ENCODE assay signal across 1 cellular context in the genomic region with DNA sequence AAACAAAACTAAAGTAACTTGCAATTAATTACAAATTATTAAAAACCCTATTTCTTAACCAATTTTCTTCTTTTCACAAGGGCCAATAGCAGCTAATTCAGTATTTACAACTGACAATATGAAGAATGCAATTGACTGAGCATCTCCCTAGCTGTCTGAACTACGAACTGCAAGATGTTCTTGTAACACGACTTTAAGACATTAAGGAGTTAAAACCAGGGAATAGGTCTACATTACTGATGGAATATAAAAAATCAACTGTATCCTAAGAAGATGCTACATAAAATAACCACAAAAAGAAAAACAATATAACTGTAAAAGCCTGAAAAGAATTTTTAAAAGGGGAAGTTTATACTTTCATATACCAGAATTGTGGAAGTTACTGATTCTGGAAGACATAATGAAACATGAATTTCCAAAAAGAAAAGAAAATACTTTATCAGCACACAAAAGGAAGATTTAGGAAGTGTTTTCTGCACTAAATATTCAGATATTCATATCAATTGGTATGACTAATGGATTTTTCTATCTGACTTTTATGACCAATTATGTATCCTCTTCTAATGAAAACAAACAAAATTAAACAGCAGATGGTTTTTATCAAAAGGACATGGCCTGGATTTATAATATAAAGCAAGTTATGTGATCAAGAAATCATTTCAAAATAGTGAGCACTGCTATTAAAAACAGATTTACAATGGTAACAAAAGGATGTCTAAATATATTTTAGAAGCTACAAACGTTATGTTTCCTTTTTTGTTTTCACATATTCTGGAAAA.
TF ChIP-seq lines count a peak whose summit lies in the region.

No MANE protein-coding gene starts in this region.

TF ChIP-seq in GM23338, 12 proteins besides CTCF, POLR2A, EP300 and RAD21 (continued from another document):
- TF ChIP-seq, protein P1, sequence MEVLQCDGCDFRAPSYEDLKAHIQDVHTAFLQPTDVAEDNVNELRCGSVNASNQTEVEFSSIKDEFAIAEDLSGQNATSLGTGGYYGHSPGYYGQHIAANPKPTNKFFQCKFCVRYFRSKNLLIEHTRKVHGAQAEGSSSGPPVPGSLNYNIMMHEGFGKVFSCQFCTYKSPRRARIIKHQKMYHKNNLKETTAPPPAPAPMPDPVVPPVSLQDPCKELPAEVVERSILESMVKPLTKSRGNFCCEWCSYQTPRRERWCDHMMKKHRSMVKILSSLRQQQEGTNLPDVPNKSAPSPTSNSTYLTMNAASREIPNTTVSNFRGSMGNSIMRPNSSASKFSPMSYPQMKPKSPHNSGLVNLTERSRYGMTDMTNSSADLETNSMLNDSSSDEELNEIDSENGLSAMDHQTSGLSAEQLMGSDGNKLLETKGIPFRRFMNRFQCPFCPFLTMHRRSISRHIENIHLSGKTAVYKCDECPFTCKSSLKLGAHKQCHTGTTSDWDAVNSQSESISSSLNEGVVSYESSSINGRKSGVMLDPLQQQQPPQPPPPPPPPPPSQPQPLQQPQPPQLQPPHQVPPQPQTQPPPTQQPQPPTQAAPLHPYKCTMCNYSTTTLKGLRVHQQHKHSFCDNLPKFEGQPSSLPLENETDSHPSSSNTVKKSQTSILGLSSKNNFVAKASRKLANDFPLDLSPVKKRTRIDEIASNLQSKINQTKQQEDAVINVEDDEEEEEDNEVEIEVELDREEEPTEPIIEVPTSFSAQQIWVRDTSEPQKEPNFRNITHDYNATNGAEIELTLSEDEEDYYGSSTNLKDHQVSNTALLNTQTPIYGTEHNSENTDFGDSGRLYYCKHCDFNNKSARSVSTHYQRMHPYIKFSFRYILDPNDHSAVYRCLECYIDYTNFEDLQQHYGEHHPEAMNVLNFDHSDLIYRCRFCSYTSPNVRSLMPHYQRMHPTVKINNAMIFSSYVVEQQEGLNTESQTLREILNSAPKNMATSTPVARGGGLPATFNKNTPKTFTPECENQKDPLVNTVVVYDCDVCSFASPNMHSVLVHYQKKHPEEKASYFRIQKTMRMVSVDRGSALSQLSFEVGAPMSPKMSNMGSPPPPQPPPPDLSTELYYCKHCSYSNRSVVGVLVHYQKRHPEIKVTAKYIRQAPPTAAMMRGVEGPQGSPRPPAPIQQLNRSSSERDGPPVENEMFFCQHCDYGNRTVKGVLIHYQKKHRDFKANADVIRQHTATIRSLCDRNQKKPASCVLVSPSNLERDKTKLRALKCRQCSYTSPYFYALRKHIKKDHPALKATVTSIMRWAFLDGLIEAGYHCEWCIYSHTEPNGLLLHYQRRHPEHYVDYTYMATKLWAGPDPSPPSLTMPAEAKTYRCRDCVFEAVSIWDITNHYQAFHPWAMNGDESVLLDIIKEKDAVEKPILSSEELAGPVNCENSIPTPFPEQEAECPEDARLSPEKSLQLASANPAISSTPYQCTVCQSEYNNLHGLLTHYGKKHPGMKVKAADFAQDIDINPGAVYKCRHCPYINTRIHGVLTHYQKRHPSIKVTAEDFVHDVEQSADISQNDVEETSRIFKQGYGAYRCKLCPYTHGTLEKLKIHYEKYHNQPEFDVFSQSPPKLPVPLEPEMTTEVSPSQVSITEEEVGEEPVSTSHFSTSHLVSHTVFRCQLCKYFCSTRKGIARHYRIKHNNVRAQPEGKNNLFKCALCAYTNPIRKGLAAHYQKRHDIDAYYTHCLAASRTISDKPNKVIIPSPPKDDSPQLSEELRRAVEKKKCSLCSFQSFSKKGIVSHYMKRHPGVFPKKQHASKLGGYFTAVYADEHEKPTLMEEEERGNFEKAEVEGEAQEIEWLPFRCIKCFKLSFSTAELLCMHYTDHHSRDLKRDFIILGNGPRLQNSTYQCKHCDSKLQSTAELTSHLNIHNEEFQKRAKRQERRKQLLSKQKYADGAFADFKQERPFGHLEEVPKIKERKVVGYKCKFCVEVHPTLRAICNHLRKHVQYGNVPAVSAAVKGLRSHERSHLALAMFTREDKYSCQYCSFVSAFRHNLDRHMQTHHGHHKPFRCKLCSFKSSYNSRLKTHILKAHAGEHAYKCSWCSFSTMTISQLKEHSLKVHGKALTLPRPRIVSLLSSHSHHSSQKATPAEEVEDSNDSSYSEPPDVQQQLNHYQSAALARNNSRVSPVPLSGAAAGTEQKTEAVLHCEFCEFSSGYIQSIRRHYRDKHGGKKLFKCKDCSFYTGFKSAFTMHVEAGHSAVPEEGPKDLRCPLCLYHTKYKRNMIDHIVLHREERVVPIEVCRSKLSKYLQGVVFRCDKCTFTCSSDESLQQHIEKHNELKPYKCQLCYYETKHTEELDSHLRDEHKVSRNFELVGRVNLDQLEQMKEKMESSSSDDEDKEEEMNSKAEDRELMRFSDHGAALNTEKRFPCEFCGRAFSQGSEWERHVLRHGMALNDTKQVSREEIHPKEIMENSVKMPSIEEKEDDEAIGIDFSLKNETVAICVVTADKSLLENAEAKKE (CRISPR knock-in tag; IDR thresholded peaks at IDR 0.05) = no peak
- no peak for TF ChIP-seq REST (IDR thresholded peaks at IDR 0.05; ENCODE audit: unreplicated experiment)
- TF ChIP-seq EZH2phosphoT487 (IDR thresholded peaks at IDR 0.05; ENCODE audit: unreplicated experiment) = no peak
- no peak for TF ChIP-seq JUNB (IDR thresholded peaks at IDR 0.05; ENCODE audit: unreplicated experiment)
- TF ChIP-seq NANOG (IDR thresholded peaks at IDR 0.05; ENCODE audit: borderline replicate concordance) = no peak
- no peak for TF ChIP-seq STAT1 (IDR thresholded peaks at IDR 0.05; ENCODE audit: unreplicated experiment)
TF ChIP-seq in GM23338: peak in this region for 0.
